In genomic region chr10:44671321-44671720, GRCh38 we compare ENCODE assay signal across 28 cellular contexts.
"Had no signal": no experiment of that assay in that cellular context is flagged by ENCODE, and none has a peak within 500 bp of the region (broad histone marks: within the 10 kb centered on the region; RNA-seq: fewer than 3 reads in every experiment).

No MANE protein-coding gene starts in this region.

- DNase-seq: naive thymus-derived CD4-positive, alpha-beta T cell; natural killer cell; occipital lobe; ovary; posterior cingulate gyrus; psoas muscle; right cardiac atrium; spleen; stimulated activated CD4-positive, alpha-beta T cell treated with anti-CD3 and anti-CD28 coated beads, Interleukin-12 subunit alpha, Interleukin-12 subunit beta, amount 100 ng/mL, for 4 hours; stimulated activated CD4-positive, alpha-beta T cell treated with anti-CD3 and anti-CD28 coated beads, Interleukin-1b, Interleukin-23, amount 100 ng/mL, for 48 hours; stimulated activated CD4-positive, alpha-beta T cell treated with anti-CD3 and anti-CD28 coated beads, Interleukin-4, amount 100 ng/mL, for 1 hour; stimulated activated CD4-positive, alpha-beta T cell treated with anti-CD3 and anti-CD28 coated beads, Interleukin-4, amount 100 ng/mL, for 4 hours; stimulated activated naive B cell treated with anti-CD40 and anti-IgM and Interleukin-4, amounts not matched to agents 10 μg/mL and 1 μg/mL and 100 μg/mL, for 72 hours; stimulated activated naive CD4-positive, alpha-beta T cell treated with Interleukin-2 at 50 U/mL for 16 hours; stomach; thyroid gland; trophoblast cell; upper lobe of left lung had no signal

- FAIRE-seq: urothelium cell line had no signal

- H3K27ac ChIP-seq: neural progenitor cell, ovary, parathyroid adenoma, psoas muscle, skin epidermis, spleen, stomach, thoracic aorta, thyroid gland, tibial nerve, upper lobe of left lung, vagina had no signal

- ATAC-seq: naive thymus-derived CD4-positive, alpha-beta T cell; natural killer cell; psoas muscle; right cardiac atrium; sciatic nerve; stimulated activated effector memory CD8-positive, alpha-beta T cell treated with anti-CD3 and anti-CD28 coated beads, Interleukin-12 subunit alpha, Interleukin-12 subunit beta, amount 100 ng/mL, for 72 hours; stimulated activated naive B cell treated with anti-CD40 and anti-IgM and Interleukin-4, amounts not matched to agents 10 μg/mL and 1 μg/mL and 100 μg/mL, for 72 hours had no signal

- H3K4me3 ChIP-seq: neural progenitor cell, ovary, psoas muscle, skin epidermis, smooth muscle cell, spleen, stomach, thoracic aorta, thyroid gland, tibial nerve, upper lobe of left lung, vagina had no signal

- H3K36me3 ChIP-seq: neural progenitor cell, ovary, spleen, stomach, thoracic aorta, thyroid gland, tibial nerve, upper lobe of left lung, vagina had no signal

- H3K79me2 ChIP-seq: parathyroid adenoma had no signal

- H3K9me3 ChIP-seq: ovary, psoas muscle, thoracic aorta, thyroid gland, vagina had no signal

- H2AFZ ChIP-seq: neural progenitor cell, parathyroid adenoma had no signal

- H3K4me1 ChIP-seq: neural progenitor cell, parathyroid adenoma, psoas muscle, spleen, upper lobe of left lung had no signal

- H3K27me3 ChIP-seq: neural progenitor cell, ovary, spleen, stomach, thyroid gland, tibial nerve, upper lobe of left lung, vagina had no signal

- H3K9ac ChIP-seq: neural progenitor cell, parathyroid adenoma had no signal

- H3K4me2 ChIP-seq: neural progenitor cell, smooth muscle cell had no signal
